In genomic region chr1:41289196-41289595, GRCh38 we compare ENCODE assay signal across 29 cellular contexts.
"Had no signal": no experiment of that assay in that cellular context is flagged by ENCODE, and none has a peak within 500 bp of the region (broad histone marks: within the 10 kb centered on the region; RNA-seq: fewer than 3 reads in every experiment).

No MANE protein-coding gene starts in this region.

- H3K4me1 Mint-ChIP-seq: stimulated activated naive B cell treated with anti-CD40 and anti-IgM and Interleukin-4, amounts not matched to agents 10 μg/mL and 1 μg/mL and 100 μg/mL, for 72 hours had no signal

- H3K36me3 ChIP-seq: neural progenitor cell, ovary, right lobe of liver, sigmoid colon, stomach, thoracic aorta, thyroid gland, tibial nerve, upper lobe of right lung, uterus had no signal

- DNase-seq: naive thymus-derived CD4-positive, alpha-beta T cell; natural killer cell; occipital lobe; ovary; posterior cingulate gyrus; psoas muscle; right cardiac atrium; right lobe of liver; sigmoid colon; small intestine; stimulated activated CD4-positive, alpha-beta T cell treated with anti-CD3 and anti-CD28 coated beads, Interleukin-15, amount 100 ng/mL, for 24 hours; stimulated activated CD4-positive, alpha-beta T cell treated with anti-CD3 and anti-CD28 coated beads, Interleukin-2, amount 100 ng/mL, for 24 hours; stimulated activated CD4-positive, alpha-beta T cell treated with anti-CD3 and anti-CD28 coated beads, Interleukin-2, amount 100 ng/mL, for 48 hours; stimulated activated CD4-positive, alpha-beta T cell treated with anti-CD3 and anti-CD28 coated beads, Interleukin-4, amount 100 ng/mL, for 24 hours; stimulated activated naive B cell treated with anti-CD40 and anti-IgM and Interleukin-4, amounts not matched to agents 10 μg/mL and 1 μg/mL and 100 μg/mL, for 72 hours; stimulated activated naive CD4-positive, alpha-beta T cell treated with Interleukin-2 at 50 U/mL for 16 hours; stomach; thyroid gland; trophoblast cell; upper lobe of right lung; uterus had no signal

- H3K27ac Mint-ChIP-seq: naive thymus-derived CD4-positive, alpha-beta T cell; natural killer cell; nephron; neural progenitor cell; progenitor cell of endocrine pancreas; stimulated activated effector memory CD8-positive, alpha-beta T cell treated with anti-CD3 and anti-CD28 coated beads, Interleukin-12 subunit alpha, Interleukin-12 subunit beta, amount 100 ng/mL, for 72 hours; stimulated activated naive B cell treated with anti-CD40 and anti-IgM and Interleukin-4, amounts not matched to agents 10 μg/mL and 1 μg/mL and 100 μg/mL, for 72 hours; stimulated activated naive CD8-positive, alpha-beta T cell treated with anti-CD3 and anti-CD28 coated beads, Interleukin-15, Interleukin-2, amounts not matched to agents 100 ng/mL and 50 ng/mL, for 24 hours had no signal

- H3K36me3 Mint-ChIP-seq: naive thymus-derived CD4-positive, alpha-beta T cell; natural killer cell; neural progenitor cell; stimulated activated effector memory CD8-positive, alpha-beta T cell treated with anti-CD3 and anti-CD28 coated beads, Interleukin-12 subunit alpha, Interleukin-12 subunit beta, amount 100 ng/mL, for 72 hours; stimulated activated naive B cell treated with anti-CD40 and anti-IgM and Interleukin-4, amounts not matched to agents 10 μg/mL and 1 μg/mL and 100 μg/mL, for 72 hours had no signal

- H3K4me3 ChIP-seq: neural progenitor cell, ovary, psoas muscle, right lobe of liver, sigmoid colon, stomach, thoracic aorta, thyroid gland, tibial nerve, upper lobe of right lung, uterus had no signal

- H3K79me2 ChIP-seq: parathyroid adenoma had no signal

- H3K4me3 Mint-ChIP-seq: naive thymus-derived CD4-positive, alpha-beta T cell; natural killer cell; nephron; neural progenitor cell; stimulated activated effector memory CD8-positive, alpha-beta T cell treated with anti-CD3 and anti-CD28 coated beads, Interleukin-12 subunit alpha, Interleukin-12 subunit beta, amount 100 ng/mL, for 72 hours; stimulated activated naive B cell treated with anti-CD40 and anti-IgM and Interleukin-4, amounts not matched to agents 10 μg/mL and 1 μg/mL and 100 μg/mL, for 72 hours; stimulated activated naive CD8-positive, alpha-beta T cell treated with anti-CD3 and anti-CD28 coated beads, Interleukin-15, Interleukin-2, amounts not matched to agents 100 ng/mL and 50 ng/mL, for 24 hours had no signal

- H3K27me3 ChIP-seq: neural progenitor cell, ovary, right lobe of liver, thyroid gland, uterus had no signal

- H3K4me2 ChIP-seq: neural progenitor cell had no signal

- H3K9me3 Mint-ChIP-seq: natural killer cell; nephron; neural progenitor cell; stimulated activated effector memory CD8-positive, alpha-beta T cell treated with anti-CD3 and anti-CD28 coated beads, Interleukin-12 subunit alpha, Interleukin-12 subunit beta, amount 100 ng/mL, for 72 hours; stimulated activated naive B cell treated with anti-CD40 and anti-IgM and Interleukin-4, amounts not matched to agents 10 μg/mL and 1 μg/mL and 100 μg/mL, for 72 hours; stimulated activated naive CD8-positive, alpha-beta T cell treated with anti-CD3 and anti-CD28 coated beads, Interleukin-15, Interleukin-2, amounts not matched to agents 100 ng/mL and 50 ng/mL, for 24 hours had no signal

- H3K9me3 ChIP-seq: ovary, psoas muscle, right lobe of liver, sigmoid colon, stomach, thoracic aorta, thyroid gland, tibial nerve, upper lobe of right lung, uterus had no signal

- H3K4me1 ChIP-seq: parathyroid adenoma, psoas muscle, right lobe of liver, stomach, uterus had no signal

- H3K27ac ChIP-seq: neural progenitor cell, ovary, parathyroid adenoma, psoas muscle, right lobe of liver, sigmoid colon, stomach, thoracic aorta, thyroid gland, tibial nerve, upper lobe of right lung, uterus had no signal

- H2AFZ ChIP-seq: neural progenitor cell, parathyroid adenoma had no signal
